ENCODE assay signal across 2 cellular contexts in the genomic region with DNA sequence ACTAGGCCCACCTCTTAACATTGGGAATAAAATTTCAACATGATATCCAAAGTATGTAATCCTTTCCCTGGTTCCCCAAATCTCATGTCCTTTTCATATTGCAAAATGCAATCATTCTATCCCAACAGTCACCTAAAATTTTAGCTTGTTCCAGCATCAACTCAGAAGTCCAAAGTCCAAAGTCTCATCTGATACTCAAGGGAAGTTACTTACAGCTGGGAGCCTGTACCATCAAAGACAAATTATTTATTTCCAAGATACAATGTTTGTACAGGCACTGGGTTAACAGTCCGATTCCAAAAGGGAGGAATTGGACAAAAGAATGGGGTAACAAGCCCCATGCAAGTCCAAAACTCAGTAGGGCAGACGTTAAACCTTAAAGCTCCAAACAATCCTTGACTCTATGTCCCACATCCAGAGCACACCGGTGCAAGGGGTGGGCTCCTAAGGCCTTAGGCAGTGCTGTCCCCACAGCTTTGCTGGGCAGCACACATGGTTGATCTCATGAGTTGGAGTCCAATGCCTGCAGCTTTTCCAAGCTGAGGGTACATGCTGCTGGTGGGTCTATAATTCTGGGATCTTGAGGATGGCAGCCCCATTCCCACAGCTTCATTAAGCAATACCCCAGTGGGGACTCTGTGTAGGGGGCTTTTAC.
TF ChIP-seq lines count a peak whose summit lies in the region.

No MANE protein-coding gene starts in this region.

TF ChIP-seq in IMR-90, 13 proteins besides CTCF, POLR2A, EP300 and RAD21:
- TF ChIP-seq SMC3 (IDR thresholded peaks at IDR 0.05; ENCODE audit: low read depth, low read length), result no peak
- no peak for TF ChIP-seq RCOR1 (IDR thresholded peaks at IDR 0.05; ENCODE audit: insufficient replicate concordance, low read length)
- TF ChIP-seq RFX5 (IDR thresholded peaks at IDR 0.05; ENCODE audit: low read depth, low read length), result no peak
- no peak for TF ChIP-seq CHD1 (IDR thresholded peaks at IDR 0.05; ENCODE audit: low read depth, low read length)
- TF ChIP-seq MAFK (IDR thresholded peaks at IDR 0.05; ENCODE audit: low read depth, low read length), result no peak
- no peak for TF ChIP-seq NFE2L2 (IDR thresholded peaks at IDR 0.05; ENCODE audit: low read depth, low read length)
- TF ChIP-seq CEBPB (IDR thresholded peaks at IDR 0.05; ENCODE audit: low read depth, low read length), result no peak

TF ChIP-seq in liver, 16 proteins besides CTCF, POLR2A, EP300 and RAD21:
- TF ChIP-seq FOXA2 (IDR thresholded peaks at IDR 0.05) (peak; percentile 36), TAF1 (conservative IDR thresholded peaks at IDR 0.05) (no peak), JUND (IDR thresholded peaks at IDR 0.05) (peak; percentile 77 to 90), YY1 (IDR thresholded peaks at IDR 0.05) (peak; percentile 65), HNF4A (conservative IDR thresholded peaks at IDR 0.05) (peak; percentile 98 to 99), GABPA (IDR thresholded peaks at IDR 0.05 in 1 of 2, conservative IDR thresholded peaks at IDR 0.05 in 1 of 2) (no peak), EGR1 (IDR thresholded peaks at IDR 0.05; ENCODE audit: low read depth in 2 of 2) (peak in 1 of 2 donors; percentile 30), FOXA1 (IDR thresholded peaks at IDR 0.05) (no peak), RXRA (IDR thresholded peaks at IDR 0.05) (peak; percentile 74), HNF4G (IDR thresholded peaks at IDR 0.05) (peak; percentile 96), SP1 (IDR thresholded peaks at IDR 0.05) (peak; percentile 84), NR2F2 (IDR thresholded peaks at IDR 0.05) (no peak)
- TF ChIP-seq, protein P1, sequence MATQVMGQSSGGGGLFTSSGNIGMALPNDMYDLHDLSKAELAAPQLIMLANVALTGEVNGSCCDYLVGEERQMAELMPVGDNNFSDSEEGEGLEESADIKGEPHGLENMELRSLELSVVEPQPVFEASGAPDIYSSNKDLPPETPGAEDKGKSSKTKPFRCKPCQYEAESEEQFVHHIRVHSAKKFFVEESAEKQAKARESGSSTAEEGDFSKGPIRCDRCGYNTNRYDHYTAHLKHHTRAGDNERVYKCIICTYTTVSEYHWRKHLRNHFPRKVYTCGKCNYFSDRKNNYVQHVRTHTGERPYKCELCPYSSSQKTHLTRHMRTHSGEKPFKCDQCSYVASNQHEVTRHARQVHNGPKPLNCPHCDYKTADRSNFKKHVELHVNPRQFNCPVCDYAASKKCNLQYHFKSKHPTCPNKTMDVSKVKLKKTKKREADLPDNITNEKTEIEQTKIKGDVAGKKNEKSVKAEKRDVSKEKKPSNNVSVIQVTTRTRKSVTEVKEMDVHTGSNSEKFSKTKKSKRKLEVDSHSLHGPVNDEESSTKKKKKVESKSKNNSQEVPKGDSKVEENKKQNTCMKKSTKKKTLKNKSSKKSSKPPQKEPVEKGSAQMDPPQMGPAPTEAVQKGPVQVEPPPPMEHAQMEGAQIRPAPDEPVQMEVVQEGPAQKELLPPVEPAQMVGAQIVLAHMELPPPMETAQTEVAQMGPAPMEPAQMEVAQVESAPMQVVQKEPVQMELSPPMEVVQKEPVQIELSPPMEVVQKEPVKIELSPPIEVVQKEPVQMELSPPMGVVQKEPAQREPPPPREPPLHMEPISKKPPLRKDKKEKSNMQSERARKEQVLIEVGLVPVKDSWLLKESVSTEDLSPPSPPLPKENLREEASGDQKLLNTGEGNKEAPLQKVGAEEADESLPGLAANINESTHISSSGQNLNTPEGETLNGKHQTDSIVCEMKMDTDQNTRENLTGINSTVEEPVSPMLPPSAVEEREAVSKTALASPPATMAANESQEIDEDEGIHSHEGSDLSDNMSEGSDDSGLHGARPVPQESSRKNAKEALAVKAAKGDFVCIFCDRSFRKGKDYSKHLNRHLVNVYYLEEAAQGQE (IDR thresholded peaks at IDR 0.05), result peak; percentile 50
- TF ChIP-seq, protein P2, sequence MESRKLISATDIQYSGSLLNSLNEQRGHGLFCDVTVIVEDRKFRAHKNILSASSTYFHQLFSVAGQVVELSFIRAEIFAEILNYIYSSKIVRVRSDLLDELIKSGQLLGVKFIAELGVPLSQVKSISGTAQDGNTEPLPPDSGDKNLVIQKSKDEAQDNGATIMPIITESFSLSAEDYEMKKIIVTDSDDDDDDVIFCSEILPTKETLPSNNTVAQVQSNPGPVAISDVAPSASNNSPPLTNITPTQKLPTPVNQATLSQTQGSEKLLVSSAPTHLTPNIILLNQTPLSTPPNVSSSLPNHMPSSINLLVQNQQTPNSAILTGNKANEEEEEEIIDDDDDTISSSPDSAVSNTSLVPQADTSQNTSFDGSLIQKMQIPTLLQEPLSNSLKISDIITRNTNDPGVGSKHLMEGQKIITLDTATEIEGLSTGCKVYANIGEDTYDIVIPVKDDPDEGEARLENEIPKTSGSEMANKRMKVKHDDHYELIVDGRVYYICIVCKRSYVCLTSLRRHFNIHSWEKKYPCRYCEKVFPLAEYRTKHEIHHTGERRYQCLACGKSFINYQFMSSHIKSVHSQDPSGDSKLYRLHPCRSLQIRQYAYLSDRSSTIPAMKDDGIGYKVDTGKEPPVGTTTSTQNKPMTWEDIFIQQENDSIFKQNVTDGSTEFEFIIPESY (IDR thresholded peaks at IDR 0.05), result peak; percentile 56
- TF ChIP-seq, protein P3, sequence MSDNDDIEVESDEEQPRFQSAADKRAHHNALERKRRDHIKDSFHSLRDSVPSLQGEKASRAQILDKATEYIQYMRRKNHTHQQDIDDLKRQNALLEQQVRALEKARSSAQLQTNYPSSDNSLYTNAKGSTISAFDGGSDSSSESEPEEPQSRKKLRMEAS (IDR thresholded peaks at IDR 0.05), result peak; percentile 71
- TF ChIP-seq, protein P4, sequence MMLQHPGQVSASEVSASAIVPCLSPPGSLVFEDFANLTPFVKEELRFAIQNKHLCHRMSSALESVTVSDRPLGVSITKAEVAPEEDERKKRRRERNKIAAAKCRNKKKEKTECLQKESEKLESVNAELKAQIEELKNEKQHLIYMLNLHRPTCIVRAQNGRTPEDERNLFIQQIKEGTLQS (IDR thresholded peaks at IDR 0.05), result no peak
